Comparison of ENCODE assay signal across 11 cellular contexts in the genomic region with DNA sequence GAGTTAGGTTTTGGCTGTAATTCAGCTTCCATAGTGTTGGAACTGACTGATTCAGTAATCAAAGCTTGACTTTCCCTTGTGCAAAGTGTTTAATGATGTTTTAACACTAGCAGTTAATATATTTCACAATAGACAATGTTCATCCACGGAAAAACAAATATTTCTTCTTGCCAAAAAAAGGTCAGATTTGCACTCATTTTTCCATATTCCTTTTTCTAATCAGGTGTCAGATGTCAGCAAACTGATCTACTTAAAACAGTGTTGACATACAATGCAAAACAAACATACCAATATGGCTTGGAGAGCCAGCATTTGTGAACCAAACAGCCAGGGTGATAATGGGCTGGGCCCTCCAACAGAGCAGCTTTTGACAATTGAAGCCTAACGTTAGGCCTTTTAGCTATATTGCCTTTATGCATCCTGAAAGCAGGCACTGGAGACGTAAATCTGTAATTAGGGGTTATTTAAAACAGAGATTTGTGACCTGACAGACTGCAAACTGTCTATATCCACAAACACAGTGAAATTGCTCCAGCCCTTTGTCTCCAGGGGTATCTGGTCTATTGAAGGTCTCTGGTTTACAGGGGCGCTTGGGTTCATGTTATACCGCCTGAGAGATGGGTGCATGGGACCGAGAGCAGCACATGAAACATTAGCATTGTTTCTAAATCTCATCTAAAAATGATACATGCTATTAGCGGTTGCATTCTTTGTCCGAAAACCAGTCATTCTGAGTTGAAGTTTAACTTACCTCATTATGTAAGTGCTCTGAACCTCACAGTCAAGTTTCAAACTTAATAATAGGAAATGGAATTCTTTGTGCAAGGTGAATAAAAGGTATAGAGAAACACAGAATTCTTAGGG. TPM values are rescaled to one million over a fixed set of nuclear protein-coding genes. Genes with fewer than 3 reads are reported as not detected.
A peak's percentile ranks its signal among the peaks of the same experiment; 100 is the strongest.
DNase-seq lines count a peak whose midpoint lies in the region; ATAC-seq and TF ChIP-seq lines count a peak whose summit lies in the region.
"Had no signal": no experiment of that assay in that cellular context is flagged by ENCODE, and none has a peak within 500 bp of the region (broad histone marks: within the 10 kb centered on the region; RNA-seq: fewer than 3 reads in every experiment).

No MANE protein-coding gene starts in this region.

- H3K4me3 Mint-ChIP-seq in neural progenitor cell, result no peak overlapping the region
- no peak overlapping the region for H3K4me3 Mint-ChIP-seq in activated CD4-positive, alpha-beta T cell treated with anti-CD3 and anti-CD28 coated beads, Interleukin-2, amount 10 ng/mL, durations not matched to agents 7 days and 5 days
- H3K4me3 Mint-ChIP-seq: brain; CD4-positive, CD25-positive, alpha-beta regulatory T cell; mesothelial cell of epicardium had no signal

- CTCF ChIA-PET in activated CD4-positive, alpha-beta T cell treated with anti-CD3 and anti-CD28 coated beads, Interleukin-2, amount 10 ng/mL, durations not matched to agents 7 days and 5 days (lab: Charles Lee), result interaction anchor here (0.6 kb wide), 1 partner anchor 10 kb away, joined by 3 read pairs; no protein-coding TSS in a partner anchor

- H3K27ac Mint-ChIP-seq in neural progenitor cell, result no peak overlapping the region
- H3K27ac Mint-ChIP-seq in activated CD4-positive, alpha-beta T cell treated with anti-CD3 and anti-CD28 coated beads, Interleukin-2, amount 10 ng/mL, durations not matched to agents 7 days and 5 days, result no peak overlapping the region
- H3K27ac Mint-ChIP-seq: brain; CD4-positive, CD25-positive, alpha-beta regulatory T cell; mesothelial cell of epicardium had no signal

- H3K79me2 ChIP-seq in neural progenitor cell (ENCODE audit: low read depth), result no peaks in the 10 kb centered on the region

- POLR2A ChIA-PET in activated CD4-positive, alpha-beta T cell treated with anti-CD3 and anti-CD28 coated beads, Interleukin-2, amount 10 ng/mL, durations not matched to agents 7 days and 5 days (lab: Charles Lee), result no interaction called here

- H4K20me1 ChIP-seq in neural progenitor cell (ENCODE audit: low read depth), result no peaks in the 10 kb centered on the region

- no peak for ATAC-seq in foreskin keratinocyte

- H3K4me3 ChIP-seq in neural progenitor cell, result no peak overlapping the region

- TF ChIP-seq CTCF in GM20000 (IDR thresholded peaks at IDR 0.05; ENCODE audit: extremely low read depth, missing control alignments), result no peak
- TF ChIP-seq CTCF in neural progenitor cell (IDR thresholded peaks at IDR 0.05), result no peak
- TF ChIP-seq CTCF in foreskin keratinocyte (conservative IDR thresholded peaks at IDR 0.05), result no peak

- H3K4me1 ChIP-seq in neural progenitor cell (peaks cover 20% of the 10 kb centered on the region), foreskin keratinocyte (no peaks in the 10 kb centered on the region)

- H3K27ac ChIP-seq in neural progenitor cell, result peak overlapping the region; percentile 33
- no peak overlapping the region for H3K27ac ChIP-seq in foreskin keratinocyte

- H3K4me2 ChIP-seq in neural progenitor cell, result peak overlapping the region; percentile 12

- H3K27me3 ChIP-seq in neural progenitor cell (no peaks in the 10 kb centered on the region), foreskin keratinocyte (no peaks in the 10 kb centered on the region)

- H3F3A ChIP-seq in neural progenitor cell (ENCODE audit: low read depth), result peaks cover 19% of the 10 kb centered on the region

- H3K4me1 Mint-ChIP-seq in neural progenitor cell, result no peaks in the 10 kb centered on the region
- peaks cover 9% of the 10 kb centered on the region for H3K4me1 Mint-ChIP-seq in activated CD4-positive, alpha-beta T cell treated with anti-CD3 and anti-CD28 coated beads, Interleukin-2, amount 10 ng/mL, durations not matched to agents 7 days and 5 days
- H3K4me1 Mint-ChIP-seq: brain; CD4-positive, CD25-positive, alpha-beta regulatory T cell had no signal

- no peaks in the 10 kb centered on the region for H3K27me3 Mint-ChIP-seq in neural progenitor cell (ENCODE audit: insufficient read depth, low read depth)
- H3K27me3 Mint-ChIP-seq in activated CD4-positive, alpha-beta T cell treated with anti-CD3 and anti-CD28 coated beads, Interleukin-2, amount 10 ng/mL, durations not matched to agents 7 days and 5 days, result peaks cover 20% of the 10 kb centered on the region
- H3K27me3 Mint-ChIP-seq: brain had no signal

- no peaks in the 10 kb centered on the region for H3K9me3 ChIP-seq in neural progenitor cell (ENCODE audit: low read depth)

- peaks cover 4% of the 10 kb centered on the region for H3K36me3 Mint-ChIP-seq in neural progenitor cell
- H3K36me3 Mint-ChIP-seq in activated CD4-positive, alpha-beta T cell treated with anti-CD3 and anti-CD28 coated beads, Interleukin-2, amount 10 ng/mL, durations not matched to agents 7 days and 5 days (ENCODE audit: low read depth), result peaks cover 3% of the 10 kb centered on the region

- H2AFZ ChIP-seq in neural progenitor cell (replicated peaks), result no peak overlapping the region

- DNase-seq in GM20000 (ENCODE audit: low spot score), result peak; percentile 29
- DNase-seq in NCI-H1092 treated with DMSO at 0.1 percent for 48 hours (lab: John Stamatoyannopoulos, UW), result peak; percentile 86
- DNase-seq in NCI-H345 treated with DMSO at 0.1 percent for 48 hours (lab: John Stamatoyannopoulos, UW; ENCODE audit: unreplicated experiment), result peak; percentile 89
- peak; percentile 41 for DNase-seq in neural progenitor cell (ENCODE audit: low spot score)
- DNase-seq in activated CD4-positive, alpha-beta T cell treated with anti-CD3 and anti-CD28 coated beads, Interleukin-2, amount 10 ng/mL, durations not matched to agents 7 days and 5 days, result no peak
- DNase-seq in foreskin keratinocyte, result no peak
- no peak for DNase-seq in NK-92 (lab: John Stamatoyannopoulos, UW; ENCODE audit: unreplicated experiment)
- DNase-seq: CD4-positive, CD25-positive, alpha-beta regulatory T cell; effector CD4-positive, alpha-beta T cell had no signal

- H3K9me3 Mint-ChIP-seq in neural progenitor cell, result peaks cover 12% of the 10 kb centered on the region
- peaks cover 14% of the 10 kb centered on the region for H3K9me3 Mint-ChIP-seq in activated CD4-positive, alpha-beta T cell treated with anti-CD3 and anti-CD28 coated beads, Interleukin-2, amount 10 ng/mL, durations not matched to agents 7 days and 5 days

- H3K9ac ChIP-seq in neural progenitor cell, result no peak overlapping the region

- H3K36me3 ChIP-seq in neural progenitor cell, result no peaks in the 10 kb centered on the region

RNA-seq across cellular contexts. Expression of a gene that starts 7.1 kb away (rescaled TPM):
- 31.4 and 36.8 TPM in 2 replicates for total RNA-seq in neural progenitor cell (ENCODE audit: low replicate concordance)
- total RNA-seq in activated CD4-positive, alpha-beta T cell treated with anti-CD3 and anti-CD28 coated beads, Interleukin-2, amount 10 ng/mL, durations not matched to agents 7 days and 5 days, result 100 to 1,000 TPM; 105 to 113 TPM
- total RNA-seq in foreskin keratinocyte, result 46.0 and 53.9 TPM in 2 replicates
- 28.1 and 38.1 TPM in 2 replicates for polyA plus RNA-seq in foreskin keratinocyte

Comparison
In these comparisons a context has a peak if more than half of its experiments do, and no peak if none do; other contexts are left out.
1. DNase-seq: peak in GM20000 (single experiment), NCI-H1092 treated with DMSO at 0.1 percent for 48 hours (single experiment), NCI-H345 treated with DMSO at 0.1 percent for 48 hours (single experiment) and neural progenitor cell (single experiment); none in activated CD4-positive, alpha-beta T cell treated with anti-CD3 and anti-CD28 coated beads, Interleukin-2, amount 10 ng/mL, durations not matched to agents 7 days and 5 days (single experiment), foreskin keratinocyte (0 of 2) and NK-92 (single experiment).